Comparison of ENCODE assay signal across 26 cellular contexts in the genomic region with DNA sequence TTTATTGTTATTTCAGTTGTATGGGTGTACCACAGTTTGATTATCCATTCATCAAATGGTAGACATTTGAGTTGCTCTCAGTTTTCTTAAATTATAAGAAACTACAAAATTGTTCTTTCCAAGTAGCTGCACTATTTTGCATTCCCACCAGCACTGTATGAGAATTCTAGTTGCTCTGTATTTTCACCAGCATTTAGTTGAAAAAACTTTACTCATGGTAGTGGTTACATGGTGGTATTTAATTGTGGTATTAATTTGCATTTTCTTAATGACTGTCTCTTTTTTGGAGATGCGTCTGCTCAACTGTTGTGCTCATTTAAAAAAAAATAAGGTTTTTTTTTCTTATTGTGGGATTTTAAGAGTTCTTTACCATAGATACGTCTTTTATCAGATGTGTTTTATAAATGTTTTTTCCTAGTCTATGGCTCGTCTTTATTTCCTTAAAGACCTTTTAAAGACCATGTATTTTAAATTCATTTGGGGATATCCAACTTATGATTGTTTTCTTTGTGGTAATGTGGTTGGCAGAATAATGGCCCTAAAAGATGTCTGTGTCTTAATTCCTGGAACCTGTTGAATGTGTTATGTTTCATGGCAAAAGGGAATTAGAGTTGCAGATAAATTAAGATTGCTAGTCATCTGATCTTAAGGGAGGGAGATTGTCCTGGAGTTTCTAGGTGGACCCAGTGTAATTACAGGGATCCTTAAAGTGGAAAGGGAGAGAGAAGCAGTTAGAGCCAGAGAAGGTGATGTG. TPM values are rescaled to one million over a fixed set of nuclear protein-coding genes. Genes with fewer than 3 reads are reported as not detected.
DNase-seq lines count a peak whose midpoint lies in the region; ATAC-seq and FAIRE-seq lines count a peak whose summit lies in the region.
"Had no signal": no experiment of that assay in that cellular context is flagged by ENCODE, and none has a peak within 500 bp of the region (broad histone marks: within the 10 kb centered on the region; RNA-seq: fewer than 3 reads in every experiment).

No MANE protein-coding gene starts in this region.

- no peak overlapping the region for H3K4me3 Mint-ChIP-seq in activated CD4-positive, alpha-beta memory T cell treated with anti-CD3 and anti-CD28 coated beads for 36 hours
- H3K4me3 Mint-ChIP-seq in activated CD4-positive, alpha-beta memory T cell treated with anti-CD3 and anti-CD28 coated beads, Interleukin-2, amount 10 ng/mL, durations not matched to agents 7 days and 5 days, result no peak overlapping the region
- H3K4me3 Mint-ChIP-seq in activated T-helper 2 cell treated with anti-CD3 and anti-CD28 coated beads, Interferon-gamma antibody, Interleukin-2, Interleukin-4, amounts not matched to agents 10 μg/mL and 5 μg/mL and 100 μg/mL, durations not matched to agents 14 hours and 24 hours and 36 hours (ENCODE audit: low read depth), result peak overlapping the region; percentile 55
- peak overlapping the region; percentile 68 for H3K4me3 Mint-ChIP-seq in natural killer cell treated with Interleukin-12 subunit alpha and Interleukin-12 subunit beta and Interleukin-15 and Interleukin-18, amount 100 ng/mL, for 72 hours
- H3K4me3 Mint-ChIP-seq: central memory CD8-positive, alpha-beta T cell; dendritic cell treated with granulocyte-macrophage colony-stimulating factor and Interleukin-4, amounts not matched to agents 40 ng/mL and 50 ng/mL, for 4 days had no signal

- ATAC-seq in natural killer cell treated with Interleukin-12 subunit alpha and Interleukin-12 subunit beta and Interleukin-15 and Interleukin-18, amount 100 ng/mL, for 72 hours, result peak; percentile 74 to 75
- no peak for ATAC-seq in HG03354 (IDR thresholded peaks at IDR 0.05; ENCODE audit: poor library complexity, severe bottlenecking, unreplicated experiment)
- no peak for ATAC-seq in HG03460 (IDR thresholded peaks at IDR 0.05; ENCODE audit: unreplicated experiment)

- H3K4me3 ChIP-seq in small intestine (ENCODE audit: low read depth in 1 of 2, low read length in 2 of 2), result no peak overlapping the region
- H3K4me3 ChIP-seq: hepatocyte, MG63, right atrium auricular region, SJCRH30 had no signal

- H3K36me3 ChIP-seq in small intestine (ENCODE audit: control insufficient read depth in 2 of 2, insufficient read depth in 2 of 2, low read length in 2 of 2), result peaks cover 0 to 2% of the 10 kb centered on the region in 2 donors
- H3K36me3 ChIP-seq: right atrium auricular region had no signal

- peak; percentile 73 for FAIRE-seq in GM19239 (lab: Jason Lieb, UNC)
- FAIRE-seq in small intestine (lab: Jason Lieb, UNC), result no peak
- FAIRE-seq: endometrium, frontal cortex, G401.6, HTR-8/SVneo had no signal

- peaks cover 3% of the 10 kb centered on the region for H3K9me3 Mint-ChIP-seq in activated CD4-positive, alpha-beta memory T cell treated with anti-CD3 and anti-CD28 coated beads for 36 hours
- H3K9me3 Mint-ChIP-seq in activated CD4-positive, alpha-beta memory T cell treated with anti-CD3 and anti-CD28 coated beads, Interleukin-2, amount 10 ng/mL, durations not matched to agents 7 days and 5 days, result peaks cover 3% of the 10 kb centered on the region
- H3K9me3 Mint-ChIP-seq in activated T-helper 2 cell treated with anti-CD3 and anti-CD28 coated beads, Interferon-gamma antibody, Interleukin-2, Interleukin-4, amounts not matched to agents 10 μg/mL and 5 μg/mL and 100 μg/mL, durations not matched to agents 14 hours and 24 hours and 36 hours, result peaks cover 3% of the 10 kb centered on the region
- no peaks in the 10 kb centered on the region for H3K9me3 Mint-ChIP-seq in natural killer cell treated with Interleukin-12 subunit alpha and Interleukin-12 subunit beta and Interleukin-15 and Interleukin-18, amount 100 ng/mL, for 72 hours
- H3K9me3 Mint-ChIP-seq: central memory CD8-positive, alpha-beta T cell; dendritic cell treated with granulocyte-macrophage colony-stimulating factor and Interleukin-4, amounts not matched to agents 40 ng/mL and 50 ng/mL, for 4 days had no signal

- CTCF ChIA-PET in activated CD4-positive, alpha-beta memory T cell treated with anti-CD3 and anti-CD28 coated beads for 36 hours (lab: Charles Lee), result no interaction called here
- CTCF ChIA-PET in activated CD4-positive, alpha-beta memory T cell treated with anti-CD3 and anti-CD28 coated beads, Interleukin-2, amount 10 ng/mL, durations not matched to agents 7 days and 5 days (lab: Charles Lee), result no interaction called here

- no peak overlapping the region for H3K27ac ChIP-seq in small intestine (ENCODE audit: low read depth in 1 of 2, low read length in 1 of 2)
- H3K27ac ChIP-seq: right atrium auricular region, SJCRH30 had no signal

- 86 to 90% (median 88%) methylated on average over 3 of the region's 3 CpGs for WGBS in small intestine, 3 donors

- DNase-seq in activated CD4-positive, alpha-beta memory T cell treated with anti-CD3 and anti-CD28 coated beads for 36 hours, result no peak
- DNase-seq in activated CD4-positive, alpha-beta memory T cell treated with anti-CD3 and anti-CD28 coated beads, Interleukin-2, amount 10 ng/mL, durations not matched to agents 7 days and 5 days, result no peak
- DNase-seq in GM19239 (ENCODE audit: insufficient read length, low spot score), result no peak
- DNase-seq in activated T-helper 2 cell treated with anti-CD3 and anti-CD28 coated beads, Interferon-gamma antibody, Interleukin-2, Interleukin-4, amounts not matched to agents 10 μg/mL and 5 μg/mL and 100 μg/mL, durations not matched to agents 14 hours and 24 hours and 36 hours (ENCODE audit: low spot score), result no peak
- no peak for DNase-seq in natural killer cell treated with Interleukin-12 subunit alpha and Interleukin-12 subunit beta and Interleukin-15 and Interleukin-18, amount 100 ng/mL, for 72 hours (ENCODE audit: low spot score)
- DNase-seq in small intestine, result no peak
- DNase-seq: ACHN; activated CD8-positive, alpha-beta memory T cell treated with anti-CD3 and anti-CD28 coated beads, Interleukin-2, amount 50 U/mL, for 48 hours; BE2C; COR-L47; HCEC 1CT; KG1; MG63; NCI-H1105 treated with DMSO at 0.1 percent for 48 hours; NCI-H748 treated with DMSO at 0.1 percent for 48 hours; SJCRH30 had no signal

- no peaks in the 10 kb centered on the region for H3K27me3 Mint-ChIP-seq in activated CD4-positive, alpha-beta memory T cell treated with anti-CD3 and anti-CD28 coated beads for 36 hours
- no peaks in the 10 kb centered on the region for H3K27me3 Mint-ChIP-seq in activated CD4-positive, alpha-beta memory T cell treated with anti-CD3 and anti-CD28 coated beads, Interleukin-2, amount 10 ng/mL, durations not matched to agents 7 days and 5 days
- H3K27me3 Mint-ChIP-seq in activated T-helper 2 cell treated with anti-CD3 and anti-CD28 coated beads, Interferon-gamma antibody, Interleukin-2, Interleukin-4, amounts not matched to agents 10 μg/mL and 5 μg/mL and 100 μg/mL, durations not matched to agents 14 hours and 24 hours and 36 hours (ENCODE audit: low read depth), result no peaks in the 10 kb centered on the region
- no peaks in the 10 kb centered on the region for H3K27me3 Mint-ChIP-seq in natural killer cell treated with Interleukin-12 subunit alpha and Interleukin-12 subunit beta and Interleukin-15 and Interleukin-18, amount 100 ng/mL, for 72 hours
- H3K27me3 Mint-ChIP-seq: central memory CD8-positive, alpha-beta T cell; dendritic cell treated with granulocyte-macrophage colony-stimulating factor and Interleukin-4, amounts not matched to agents 40 ng/mL and 50 ng/mL, for 4 days had no signal

- POLR2A ChIA-PET in activated CD4-positive, alpha-beta memory T cell treated with anti-CD3 and anti-CD28 coated beads for 36 hours (lab: Charles Lee), result no interaction called here
- POLR2A ChIA-PET in activated CD4-positive, alpha-beta memory T cell treated with anti-CD3 and anti-CD28 coated beads, Interleukin-2, amount 10 ng/mL, durations not matched to agents 7 days and 5 days (lab: Charles Lee), result no interaction called here

- peaks cover 66% of the 10 kb centered on the region for H3K4me1 Mint-ChIP-seq in activated CD4-positive, alpha-beta memory T cell treated with anti-CD3 and anti-CD28 coated beads for 36 hours (ENCODE audit: low read depth)
- H3K4me1 Mint-ChIP-seq in activated CD4-positive, alpha-beta memory T cell treated with anti-CD3 and anti-CD28 coated beads, Interleukin-2, amount 10 ng/mL, durations not matched to agents 7 days and 5 days, result peaks cover 29% of the 10 kb centered on the region
- H3K4me1 Mint-ChIP-seq in activated T-helper 2 cell treated with anti-CD3 and anti-CD28 coated beads, Interferon-gamma antibody, Interleukin-2, Interleukin-4, amounts not matched to agents 10 μg/mL and 5 μg/mL and 100 μg/mL, durations not matched to agents 14 hours and 24 hours and 36 hours (ENCODE audit: low read depth), result peaks cover 62% of the 10 kb centered on the region
- peaks cover 48 to 60% of the 10 kb centered on the region in 2 donors for H3K4me1 Mint-ChIP-seq in natural killer cell treated with Interleukin-12 subunit alpha and Interleukin-12 subunit beta and Interleukin-15 and Interleukin-18, amount 100 ng/mL, for 72 hours (ENCODE audit: low read depth in 2 of 2)

- no peaks in the 10 kb centered on the region for H3K9me3 ChIP-seq in small intestine (ENCODE audit: control insufficient read depth, low read depth)
- H3K9me3 ChIP-seq: BE2C, right atrium auricular region, SJCRH30 had no signal

- H3K27ac Mint-ChIP-seq in activated CD4-positive, alpha-beta memory T cell treated with anti-CD3 and anti-CD28 coated beads for 36 hours, result peak overlapping the region; percentile 81
- H3K27ac Mint-ChIP-seq in activated CD4-positive, alpha-beta memory T cell treated with anti-CD3 and anti-CD28 coated beads, Interleukin-2, amount 10 ng/mL, durations not matched to agents 7 days and 5 days, result no peak overlapping the region
- H3K27ac Mint-ChIP-seq in activated T-helper 2 cell treated with anti-CD3 and anti-CD28 coated beads, Interferon-gamma antibody, Interleukin-2, Interleukin-4, amounts not matched to agents 10 μg/mL and 5 μg/mL and 100 μg/mL, durations not matched to agents 14 hours and 24 hours and 36 hours, result peak overlapping the region; percentile 99
- peak overlapping the region; percentile 82 to 97 for H3K27ac Mint-ChIP-seq in natural killer cell treated with Interleukin-12 subunit alpha and Interleukin-12 subunit beta and Interleukin-15 and Interleukin-18, amount 100 ng/mL, for 72 hours
- H3K27ac Mint-ChIP-seq: dendritic cell treated with granulocyte-macrophage colony-stimulating factor and Interleukin-4, amounts not matched to agents 40 ng/mL and 50 ng/mL, for 4 days had no signal

- no peaks in the 10 kb centered on the region for H3K4me1 ChIP-seq in small intestine (ENCODE audit: control insufficient read depth in 2 of 2, insufficient read depth in 1 of 2, low read depth in 1 of 2, low read length in 1 of 2)
- H3K4me1 ChIP-seq: BE2C, right atrium auricular region, SJCRH30 had no signal

- H3K36me3 Mint-ChIP-seq in activated CD4-positive, alpha-beta memory T cell treated with anti-CD3 and anti-CD28 coated beads for 36 hours, result peaks cover 19% of the 10 kb centered on the region
- H3K36me3 Mint-ChIP-seq in activated CD4-positive, alpha-beta memory T cell treated with anti-CD3 and anti-CD28 coated beads, Interleukin-2, amount 10 ng/mL, durations not matched to agents 7 days and 5 days (ENCODE audit: low read depth), result peaks cover 51% of the 10 kb centered on the region
- H3K36me3 Mint-ChIP-seq in activated T-helper 2 cell treated with anti-CD3 and anti-CD28 coated beads, Interferon-gamma antibody, Interleukin-2, Interleukin-4, amounts not matched to agents 10 μg/mL and 5 μg/mL and 100 μg/mL, durations not matched to agents 14 hours and 24 hours and 36 hours (ENCODE audit: low read depth), result peaks cover 76% of the 10 kb centered on the region
- peaks cover 11% of the 10 kb centered on the region for H3K36me3 Mint-ChIP-seq in natural killer cell treated with Interleukin-12 subunit alpha and Interleukin-12 subunit beta and Interleukin-15 and Interleukin-18, amount 100 ng/mL, for 72 hours

- intact Hi-C loops in activated CD4-positive, alpha-beta memory T cell treated with anti-CD3 and anti-CD28 coated beads for 36 hours (cut with micrococcal nuclease), result no loop called here
- intact Hi-C loops in activated T-helper 2 cell treated with anti-CD3 and anti-CD28 coated beads, Interferon-gamma antibody, Interleukin-2, Interleukin-4, amounts not matched to agents 10 μg/mL and 5 μg/mL and 100 μg/mL, durations not matched to agents 14 hours and 24 hours and 36 hours (cut with micrococcal nuclease), result no loop called here

- H3K27me3 ChIP-seq in small intestine (ENCODE audit: control insufficient read depth in 2 of 2, insufficient read depth in 2 of 2, low read length in 2 of 2), result no peaks in the 10 kb centered on the region
- H3K27me3 ChIP-seq: BE2C, hepatocyte, MG63, right atrium auricular region, SJCRH30 had no signal

RNA-seq across cellular contexts. Expression of a gene that starts 37.4 kb away (rescaled TPM):
- total RNA-seq in activated CD4-positive, alpha-beta memory T cell treated with anti-CD3 and anti-CD28 coated beads for 36 hours, result 10 to 100 TPM; 50.7 to 52.9 TPM
- 10 to 100 TPM; 77.5 to 82.7 TPM for total RNA-seq in activated CD4-positive, alpha-beta memory T cell treated with anti-CD3 and anti-CD28 coated beads, Interleukin-2, amount 10 ng/mL, durations not matched to agents 7 days and 5 days
- 137 and 146 TPM in 2 replicates for total RNA-seq in activated T-helper 2 cell treated with anti-CD3 and anti-CD28 coated beads, Interferon-gamma antibody, Interleukin-2, Interleukin-4, amounts not matched to agents 10 μg/mL and 5 μg/mL and 100 μg/mL, durations not matched to agents 14 hours and 24 hours and 36 hours
- 10 to 100 TPM; 51.3 to 78.0 TPM for total RNA-seq in natural killer cell treated with Interleukin-12 subunit alpha and Interleukin-12 subunit beta and Interleukin-15 and Interleukin-18, amount 100 ng/mL, for 72 hours
- polyA plus RNA-seq in small intestine, result 10 to 100 TPM; 51.1 to 64.2 (median 58.4) TPM

RNA-seq across cellular contexts. Expression of a gene that starts 56.5 kb away (rescaled TPM):
- total RNA-seq in activated CD4-positive, alpha-beta memory T cell treated with anti-CD3 and anti-CD28 coated beads for 36 hours, result 10 to 100 TPM; 47.9 to 51.8 TPM
- 10 to 100 TPM; 22.0 to 22.6 TPM for total RNA-seq in activated CD4-positive, alpha-beta memory T cell treated with anti-CD3 and anti-CD28 coated beads, Interleukin-2, amount 10 ng/mL, durations not matched to agents 7 days and 5 days
- 98.6 and 102 TPM in 2 replicates for total RNA-seq in activated T-helper 2 cell treated with anti-CD3 and anti-CD28 coated beads, Interferon-gamma antibody, Interleukin-2, Interleukin-4, amounts not matched to agents 10 μg/mL and 5 μg/mL and 100 μg/mL, durations not matched to agents 14 hours and 24 hours and 36 hours
- 10 to 100 TPM; 46.5 to 99.5 TPM for total RNA-seq in natural killer cell treated with Interleukin-12 subunit alpha and Interleukin-12 subunit beta and Interleukin-15 and Interleukin-18, amount 100 ng/mL, for 72 hours
- 10 to 100 TPM; 12.7 to 28.8 (median 23.9) TPM for polyA plus RNA-seq in small intestine

Comparison
In these comparisons a context has a peak if more than half of its experiments do, and no peak if none do; other contexts are left out.
1. H3K4me3 Mint-ChIP-seq: peak in activated T-helper 2 cell treated with anti-CD3 and anti-CD28 coated beads, Interferon-gamma antibody, Interleukin-2, Interleukin-4, amounts not matched to agents 10 μg/mL and 5 μg/mL and 100 μg/mL, durations not matched to agents 14 hours and 24 hours and 36 hours (single experiment) and natural killer cell treated with Interleukin-12 subunit alpha and Interleukin-12 subunit beta and Interleukin-15 and Interleukin-18, amount 100 ng/mL, for 72 hours (single experiment); none in activated CD4-positive, alpha-beta memory T cell treated with anti-CD3 and anti-CD28 coated beads for 36 hours (single experiment) and activated CD4-positive, alpha-beta memory T cell treated with anti-CD3 and anti-CD28 coated beads, Interleukin-2, amount 10 ng/mL, durations not matched to agents 7 days and 5 days (single experiment).
2. ATAC-seq: peak in natural killer cell treated with Interleukin-12 subunit alpha and Interleukin-12 subunit beta and Interleukin-15 and Interleukin-18, amount 100 ng/mL, for 72 hours (2 of 2); none in HG03354 (single experiment) and HG03460 (single experiment).